In genomic region chr1:2001773-2002411, GRCh38 we compare ENCODE assay signal across 28 cellular contexts. TPM values are rescaled to one million over a fixed set of nuclear protein-coding genes. Genes with fewer than 3 reads are reported as not detected.
DNase-seq lines count a peak whose midpoint lies in the region; ATAC-seq and TF ChIP-seq lines count a peak whose summit lies in the region.
"Had no signal": no experiment of that assay in that cellular context is flagged by ENCODE, and none has a peak within 500 bp of the region (broad histone marks: within the 10 kb centered on the region; RNA-seq: fewer than 3 reads in every experiment).

No MANE protein-coding gene starts in this region.

- CTCF ChIA-PET in PC-9 (lab: Charles Lee) = no interaction called here

- WGBS in heart left ventricle, 4 donors = 80 to 83% (median 82%) methylated on average over 13 of the region's 13 CpGs
- WGBS in body of pancreas, 2 donors = 63 to 65% methylated on average over 13 of the region's 13 CpGs

- H3K9me3 ChIP-seq in heart left ventricle = no peaks in the 10 kb centered on the region
- no peaks in the 10 kb centered on the region for H3K9me3 ChIP-seq in PC-9 (ENCODE audit: insufficient read depth, low read depth)
- no peaks in the 10 kb centered on the region for H3K9me3 ChIP-seq in left lung
- no peaks in the 10 kb centered on the region for H3K9me3 ChIP-seq in upper lobe of right lung
- no peaks in the 10 kb centered on the region for H3K9me3 ChIP-seq in body of pancreas
- H3K9me3 ChIP-seq: HAP-1, spleen, suprapubic skin had no signal

- no peaks in the 10 kb centered on the region for H3K36me3 ChIP-seq in heart left ventricle
- H3K36me3 ChIP-seq in PC-9 (ENCODE audit: low read depth) = no peaks in the 10 kb centered on the region
- no peaks in the 10 kb centered on the region for H3K36me3 ChIP-seq in left lung
- H3K36me3 ChIP-seq in upper lobe of right lung = no peaks in the 10 kb centered on the region
- no peaks in the 10 kb centered on the region for H3K36me3 ChIP-seq in body of pancreas (replicated peaks in 1 of 2; ENCODE audit: insufficient read depth in 1 of 2, low read depth in 2 of 2)
- H3K36me3 ChIP-seq: HAP-1, spleen, suprapubic skin had no signal

- no peaks in the 10 kb centered on the region for H4K20me1 ChIP-seq in PC-9 (ENCODE audit: insufficient read depth)

- peak overlapping the region; percentile 35 for H3K4me2 ChIP-seq in PC-9

- no peak overlapping the region for H3K4me3 ChIP-seq in heart left ventricle
- H3K4me3 ChIP-seq in PC-9 = no peak overlapping the region
- no peak overlapping the region for H3K4me3 ChIP-seq in left lung
- no peak overlapping the region for H3K4me3 ChIP-seq in upper lobe of right lung
- H3K4me3 ChIP-seq in body of pancreas = no peak overlapping the region
- H3K4me3 ChIP-seq: HAP-1, spleen, suprapubic skin had no signal

- H3K27me3 ChIP-seq in heart left ventricle (peaks cover 3 to 57% (median 35%) of the 10 kb centered on the region in 9 donors), PC-9 (ENCODE audit: insufficient read depth, low read depth) (peaks cover 8% of the 10 kb centered on the region; the same call in 1 of the 2 replicates), left lung (peaks cover 15 to 71% of the 10 kb centered on the region in 2 donors), upper lobe of right lung (peaks cover 32% of the 10 kb centered on the region), body of pancreas (peaks cover 0 to 6% of the 10 kb centered on the region in 2 donors)

- TF ChIP-seq POLR2A in heart left ventricle (IDR thresholded peaks at IDR 0.05) = no peak
- no peak for TF ChIP-seq POLR2A in body of pancreas (IDR thresholded peaks at IDR 0.05)

- no peak overlapping the region for H3K27ac ChIP-seq in heart left ventricle
- no peak overlapping the region for H3K27ac ChIP-seq in PC-9
- H3K27ac ChIP-seq in left lung = no peak overlapping the region
- H3K27ac ChIP-seq in upper lobe of right lung = no peak overlapping the region
- no peak overlapping the region for H3K27ac ChIP-seq in body of pancreas
- H3K27ac ChIP-seq: spleen, suprapubic skin had no signal

- TF ChIP-seq CTCF in heart left ventricle (IDR thresholded peaks at IDR 0.05) (no peak), PC-9 (conservative IDR thresholded peaks at IDR 0.05) (no peak), left lung (IDR thresholded peaks at IDR 0.05) (no peak), upper lobe of right lung (IDR thresholded peaks at IDR 0.05) (no peak), body of pancreas (IDR thresholded peaks at IDR 0.05) (no peak)

- ATAC-seq in Right ventricle myocardium inferior (no peak), heart left ventricle (no peak), left lung (peak; percentile 60), upper lobe of right lung (peak; percentile 86), HG03175 (IDR thresholded peaks at IDR 0.05; ENCODE audit: unreplicated experiment) (no peak), body of pancreas (no peak)
- ATAC-seq: naive thymus-derived CD8-positive, alpha-beta T cell; stimulated activated effector memory CD8-positive, alpha-beta T cell treated with anti-CD3 and anti-CD28 coated beads, Interleukin-12 subunit alpha, Interleukin-12 subunit beta, amount 100 ng/mL, for 72 hours had no signal

- no TSS peak for BruUV-seq in PC-9 (replicated peaks; lab: Mats Ljungman, UMichigan)

- POLR2A ChIA-PET in PC-9 (lab: Charles Lee; ENCODE audit: unreplicated experiment) = no interaction called here

- peaks cover 0 to 8% (median 0%) of the 10 kb centered on the region in 12 donors for H3K4me1 ChIP-seq in heart left ventricle
- H3K4me1 ChIP-seq in PC-9 (replicated peaks; ENCODE audit: insufficient read depth) = peaks cover 12% of the 10 kb centered on the region
- peaks cover 0 to 5% of the 10 kb centered on the region in 2 donors for H3K4me1 ChIP-seq in left lung
- H3K4me1 ChIP-seq in upper lobe of right lung = peaks cover 4% of the 10 kb centered on the region
- H3K4me1 ChIP-seq in body of pancreas = no peaks in the 10 kb centered on the region

- intact Hi-C loops in Right ventricle myocardium inferior (cut with DNase I) (no loop called here), heart left ventricle (cut with DNase I) (no loop called here), PC-9 (cut with micrococcal nuclease; ENCODE audit: unreplicated experiment) (no loop called here), left lung (cut with DNase I) (no loop called here), upper lobe of right lung (cut with DNase I) (no loop called here), body of pancreas (cut with DNase I) (no loop called here)

- H2AFZ ChIP-seq in PC-9 = peak overlapping the region; percentile 68; the same call in 1 of the 2 replicates

- H3K79me2 ChIP-seq in PC-9 (ENCODE audit: low read depth) = no peaks in the 10 kb centered on the region

- no peaks in the 10 kb centered on the region for H3K9me2 ChIP-seq in PC-9 (ENCODE audit: insufficient read depth)

- no peaks in the 10 kb centered on the region for H3F3A ChIP-seq in PC-9 (ENCODE audit: insufficient read depth, low read depth)

- DNase-seq in Right ventricle myocardium inferior (ENCODE audit: missing footprints) = peak; percentile 9
- no peak for DNase-seq in heart left ventricle
- peak; percentile 63 to 68 for DNase-seq in PC-9
- no peak for DNase-seq in left lung
- DNase-seq in upper lobe of right lung = peak; percentile 76
- DNase-seq in SK-N-DZ (ENCODE audit: low spot score) = no peak
- no peak for DNase-seq in body of pancreas
- DNase-seq: ACHN; activated B cell treated with CpG ODN at 0.5 μM for 24 hours; activated naive CD4-positive, alpha-beta T cell treated with anti-CD3 and anti-CD28 coated beads, Interleukin-2, amount 50 U/mL, for 16 hours; aorta; central memory CD4-positive, alpha-beta T cell; MM.1S; naive thymus-derived CD8-positive, alpha-beta T cell; NCI-H526 treated with DMSO at 0.1 percent for 48 hours; spleen; stimulated activated CD4-positive, alpha-beta T cell treated with anti-CD3 and anti-CD28 coated beads, Interleukin-2, amount 100 ng/mL, for 48 hours; T-helper 9 cell had no signal

RNA-seq across cellular contexts. Expression of gene CFAP74, which starts 1.7 kb away (rescaled TPM):
- total RNA-seq in Right ventricle myocardium inferior (not detected), heart left ventricle (under 1 TPM in 2 of 9 donors, not detected in 7; 0.07 to 0.33 TPM), PC-9 (2021) (2.8 and 3.0 TPM in 2 replicates), left lung (1 to 10 TPM in 1 of 2 donors, under 1 TPM in 1; 0.23 to 2.6 TPM), upper lobe of right lung (0.35 TPM), body of pancreas (under 1 TPM in 1 of 2 donors, not detected in 1; under 0.01 TPM)
- polyA plus RNA-seq in heart left ventricle = under 1 TPM in 1 of 2 donors, not detected in 1; 0.03 TPM
- polyA plus RNA-seq in SK-N-DZ (2014; cell fraction: cytosol; rRNA removed) = not detected in 2 replicates
- not detected in 2 replicates for polyA plus RNA-seq in SK-N-DZ (2014; cell fraction: nucleus; rRNA removed)
- total RNA-seq: activated B cell treated with CpG ODN at 0.5 μM for 24 hours; activated T-helper 1 cell treated with anti-CD3 and anti-CD28 coated beads, Interleukin-12 subunit alpha, Interleukin-12 subunit beta, Interleukin-2, Interleukin-4 antibody, amounts not matched to agents 30 ng/mL and 10 ng/mL and 1 ng/mL, durations not matched to agents 14 hours and 24 hours and 36 hours; dermis microvascular lymphatic vessel endothelial cell; glomerular endothelial cell; kidney epithelial cell; naive thymus-derived CD8-positive, alpha-beta T cell; osteocyte; suprapubic skin had no signal
- polyA plus RNA-seq: aorta; BJ; naive thymus-derived CD8-positive, alpha-beta T cell had no signal

RNA-seq across cellular contexts. Expression of gene GABRD, which starts 17.3 kb away (rescaled TPM):
- total RNA-seq in Right ventricle myocardium inferior (0.49 TPM), heart left ventricle (1 to 10 TPM in 2 of 9 donors, under 1 TPM in 5, not detected in 2; 0.21 to 1.1 (median 0.61) TPM), PC-9 (2021) (not detected in 2 replicates), left lung (under 1 TPM; 0.31 to 0.50 TPM), upper lobe of right lung (2.9 TPM), body of pancreas (not detected)
- polyA plus RNA-seq in heart left ventricle = under 1 TPM; 0.65 to 0.67 TPM
- 0.15 TPM in 1 of 2 replicates, not detected in the other for polyA plus RNA-seq in SK-N-DZ (2014; cell fraction: cytosol; rRNA removed)
- polyA plus RNA-seq in SK-N-DZ (2014; cell fraction: nucleus; rRNA removed) = not detected in 2 replicates
- total RNA-seq: activated B cell treated with CpG ODN at 0.5 μM for 24 hours; glomerular endothelial cell; kidney epithelial cell; naive thymus-derived CD8-positive, alpha-beta T cell; osteocyte had no signal
- polyA plus RNA-seq: aorta; BJ; naive thymus-derived CD8-positive, alpha-beta T cell had no signal

RNA-seq across cellular contexts. Expression of gene PRKCZ, which starts 48.3 kb away (rescaled TPM):
- total RNA-seq in Right ventricle myocardium inferior (16.4 TPM), heart left ventricle (10 to 100 TPM; 12.5 to 17.3 (median 16.4) TPM), PC-9 (2021) (36.0 and 36.2 TPM in 2 replicates), left lung (100 to 1,000 TPM; 100 to 129 TPM), upper lobe of right lung (121 TPM), body of pancreas (10 to 100 TPM in 1 of 2 donors, 1 to 10 TPM in 1; 9.6 to 10.9 TPM)
- 10 to 100 TPM; 16.7 to 20.7 TPM for polyA plus RNA-seq in heart left ventricle
- 4.2 and 6.3 TPM in 2 replicates for polyA plus RNA-seq in SK-N-DZ (2014; cell fraction: cytosol; rRNA removed)
- polyA plus RNA-seq in SK-N-DZ (2014; cell fraction: nucleus; rRNA removed) = 5.0 and 8.7 TPM in 2 replicates

Comparison
In these comparisons a context has a peak if more than half of its experiments do, and no peak if none do; other contexts are left out.
1. DNase-seq: peak in Right ventricle myocardium inferior (single experiment), PC-9 (2 of 2) and upper lobe of right lung (single experiment); none in heart left ventricle (0 of 5), left lung (0 of 2), SK-N-DZ (single experiment) and body of pancreas (0 of 4).
2. ATAC-seq: peak in left lung (single experiment) and upper lobe of right lung (single experiment); none in Right ventricle myocardium inferior (single experiment), heart left ventricle (0 of 4), HG03175 (single experiment) and body of pancreas (single experiment).